28 cellular contexts compared by ENCODE assay signal in genomic region chr6:113594726-113595125, GRCh38.
A peak's percentile ranks its signal among the peaks of the same experiment; 100 is the strongest.
DNase-seq lines count a peak whose midpoint lies in the region; ATAC-seq and TF ChIP-seq lines count a peak whose summit lies in the region.
"Had no signal": no experiment of that assay in that cellular context is flagged by ENCODE, and none has a peak within 500 bp of the region (broad histone marks: within the 10 kb centered on the region; RNA-seq: fewer than 3 reads in every experiment).

No MANE protein-coding gene starts in this region.

- no peaks in the 10 kb centered on the region for H3K9me3 ChIP-seq in RWPE2 (ENCODE audit: severe bottlenecking)
- H3K9me3 ChIP-seq: ascending aorta, left ventricle myocardium inferior, stomach, tibial artery had no signal

- H3K4me1 ChIP-seq in RWPE2 (ENCODE audit: insufficient read depth, poor library complexity, severe bottlenecking): no peaks in the 10 kb centered on the region

- ATAC-seq in RWPE2 (ENCODE audit: low read depth) (peak; percentile 59; the same call in 2 of the 3 replicates), left lobe of liver (peak; percentile 61)
- ATAC-seq: activated CD4-positive, CD25-positive, alpha-beta regulatory T cell treated with anti-CD3 and anti-CD28 coated beads, Interleukin-2, amount 50 U/mL, for 24 hours; GM23338; Right ventricle myocardium inferior had no signal

- H3K27ac ChIP-seq in RWPE2 (ENCODE audit: poor library complexity, severe bottlenecking): no peak overlapping the region
- H3K27ac ChIP-seq: ascending aorta, KMS-11, tibial artery had no signal

- DNase-seq in NCI-H748 (lab: John Stamatoyannopoulos, UW; ENCODE audit: unreplicated experiment) (peak; percentile 21), NCI-H748 treated with DMSO at 0.1 percent for 48 hours (lab: John Stamatoyannopoulos, UW) (no peak), RWPE2 (ENCODE audit: low spot score) (no peak), left lobe of liver (ENCODE audit: low spot score) (no peak), renal cortical epithelial cell (ENCODE audit: low read depth) (peak; percentile 28), NCI-H1092 treated with DMSO at 0.1 percent for 48 hours (lab: John Stamatoyannopoulos, UW) (no peak), H7 (no peak), T-helper 9 cell (no peak)
- DNase-seq: activated CD4-positive, alpha-beta memory T cell treated with anti-CD3 and anti-CD28 coated beads for 36 hours; activated effector memory CD4-positive, alpha-beta T cell treated with Interleukin-2 at 50 U/mL for 16 hours; activated naive CD8-positive, alpha-beta T cell treated with anti-CD3 and anti-CD28 coated beads for 36 hours; AML-193; CD8-positive, alpha-beta memory T cell; DMS79; head of caudate nucleus; left ventricle myocardium inferior; midbrain; NCI-H187 treated with DMSO at 0.1 percent for 48 hours; NCI-H2227 treated with DMSO at 0.1 percent for 48 hours; NCI-H69; nephron progenitor cell; stomach; tibial artery had no signal

- no peak overlapping the region for H3K4me3 ChIP-seq in RWPE2 (ENCODE audit: severe bottlenecking)
- no peak overlapping the region for H3K4me3 ChIP-seq in H7 (ENCODE audit: insufficient read depth, low read depth, low read length)
- H3K4me3 ChIP-seq: ascending aorta, GM23338, left ventricle myocardium inferior, stomach, tibial artery had no signal

- H3K27me3 ChIP-seq in RWPE2 (ENCODE audit: insufficient read depth, poor library complexity, severe bottlenecking) (no peaks in the 10 kb centered on the region), H7 (ENCODE audit: control insufficient read depth, insufficient read depth, low read length) (no peaks in the 10 kb centered on the region)
- H3K27me3 ChIP-seq: ascending aorta, stomach, tibial artery had no signal

- TF ChIP-seq CTCF in RWPE2 (IDR thresholded peaks at IDR 0.05; ENCODE audit: poor library complexity, severe bottlenecking): peak; percentile 20

- no peaks in the 10 kb centered on the region for H3K36me3 ChIP-seq in RWPE2 (ENCODE audit: low read depth)
- H3K36me3 ChIP-seq in H7 (replicated peaks; ENCODE audit: control insufficient read depth, insufficient read depth, low read length): no peaks in the 10 kb centered on the region
- H3K36me3 ChIP-seq: ascending aorta, left ventricle myocardium inferior, stomach, tibial artery had no signal

Comparison
In these comparisons a context has a peak if more than half of its experiments do, and no peak if none do; other contexts are left out.
1. DNase-seq: peak in NCI-H748 (single experiment) and renal cortical epithelial cell (single experiment); none in NCI-H748 treated with DMSO at 0.1 percent for 48 hours (single experiment), RWPE2 (single experiment), left lobe of liver (single experiment), NCI-H1092 treated with DMSO at 0.1 percent for 48 hours (single experiment), H7 (single experiment) and T-helper 9 cell (single experiment).